Comparison of ENCODE assay signal across 7 cellular contexts in the genomic region with DNA sequence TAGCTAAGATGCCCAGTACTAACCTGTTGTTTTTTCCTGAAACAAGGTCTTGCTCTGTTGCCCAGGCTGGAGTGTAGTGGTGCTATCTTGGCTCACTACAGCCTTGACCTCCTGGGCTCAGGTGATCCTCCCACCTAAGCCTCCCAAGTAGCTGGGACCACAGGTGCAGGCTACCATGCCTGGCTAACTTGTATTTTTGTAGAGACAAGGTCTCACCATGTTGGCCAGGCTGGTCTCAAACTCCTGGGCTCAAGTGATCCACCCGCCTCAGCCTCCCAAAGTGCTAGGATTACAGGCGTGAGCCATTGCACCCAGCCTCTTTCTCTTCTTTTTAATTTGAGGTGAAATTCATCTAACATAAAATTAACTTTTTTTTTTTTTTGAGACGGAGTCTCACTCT. TPM values are rescaled to one million over a fixed set of nuclear protein-coding genes. Genes with fewer than 3 reads are reported as not detected.
DNase-seq lines count a peak whose midpoint lies in the region; ATAC-seq and TF ChIP-seq lines count a peak whose summit lies in the region.
"Not testable (repeated sequence)": the region's sequence is repeated elsewhere in the genome, so short reads cannot be mapped to it uniquely, and the experiment has no call there.

No MANE protein-coding gene starts in this region.

- H3K4me1 Mint-ChIP-seq in T-helper 17 cell: peaks cover 50% of the 10 kb centered on the region
- peaks cover 82% of the 10 kb centered on the region for H3K4me1 Mint-ChIP-seq in activated CD8-positive, alpha-beta memory T cell treated with anti-CD3 and anti-CD28 coated beads, Interleukin-2, amount 10 ng/mL, durations not matched to agents 7 days and 5 days
- H3K4me1 Mint-ChIP-seq in activated naive CD4-positive, alpha-beta T cell treated with anti-CD3 and anti-CD28 coated beads, Interleukin-2, amount 50 U/mL, for 24 hours: peaks cover 86% of the 10 kb centered on the region
- peaks cover 57 to 75% of the 10 kb centered on the region in 2 donors for H3K4me1 Mint-ChIP-seq in effector memory CD8-positive, alpha-beta T cell (ENCODE audit: low read depth in 2 of 2)
- H3K4me1 Mint-ChIP-seq in naive thymus-derived CD8-positive, alpha-beta T cell: peaks cover 32 to 89% (median 80%) of the 10 kb centered on the region in 4 donors
- H3K4me1 Mint-ChIP-seq in stimulated activated memory B cell treated with anti-CD40 and anti-IgM and Interleukin-4, amounts not matched to agents 10 μg/mL and 1 μg/mL and 100 μg/mL, for 72 hours: peaks cover 96% of the 10 kb centered on the region

- not testable (repeated sequence) for TF ChIP-seq CTCF in GM12865 (IDR thresholded peaks at IDR 0.05; ENCODE audit: insufficient read depth, low read depth, low read length, missing control alignments)

- not testable (repeated sequence) for H3K27me3 Mint-ChIP-seq in T-helper 17 cell; activated CD8-positive, alpha-beta memory T cell treated with anti-CD3 and anti-CD28 coated beads, Interleukin-2, amount 10 ng/mL, durations not matched to agents 7 days and 5 days; activated naive CD4-positive, alpha-beta T cell treated with anti-CD3 and anti-CD28 coated beads, Interleukin-2, amount 50 U/mL, for 24 hours; effector memory CD8-positive, alpha-beta T cell; naive thymus-derived CD8-positive, alpha-beta T cell; stimulated activated memory B cell treated with anti-CD40 and anti-IgM and Interleukin-4, amounts not matched to agents 10 μg/mL and 1 μg/mL and 100 μg/mL, for 72 hours

- H3K9me3 Mint-ChIP-seq in activated CD8-positive, alpha-beta memory T cell treated with anti-CD3 and anti-CD28 coated beads, Interleukin-2, amount 10 ng/mL, durations not matched to agents 7 days and 5 days (ENCODE audit: low read depth); activated naive CD4-positive, alpha-beta T cell treated with anti-CD3 and anti-CD28 coated beads, Interleukin-2, amount 50 U/mL, for 24 hours; effector memory CD8-positive, alpha-beta T cell; naive thymus-derived CD8-positive, alpha-beta T cell; stimulated activated memory B cell treated with anti-CD40 and anti-IgM and Interleukin-4, amounts not matched to agents 10 μg/mL and 1 μg/mL and 100 μg/mL, for 72 hours: not testable (repeated sequence)

- not testable (repeated sequence) for DNase-seq in GM12865 (ENCODE audit: low read depth); T-helper 17 cell; activated CD8-positive, alpha-beta memory T cell treated with anti-CD3 and anti-CD28 coated beads, Interleukin-2, amount 10 ng/mL, durations not matched to agents 7 days and 5 days; effector memory CD8-positive, alpha-beta T cell; naive thymus-derived CD8-positive, alpha-beta T cell

- not testable (repeated sequence) for H3K36me3 Mint-ChIP-seq in T-helper 17 cell (ENCODE audit: low read depth)
- H3K36me3 Mint-ChIP-seq in activated CD8-positive, alpha-beta memory T cell treated with anti-CD3 and anti-CD28 coated beads, Interleukin-2, amount 10 ng/mL, durations not matched to agents 7 days and 5 days: peaks cover 50% of the 10 kb centered on the region
- peaks cover 12% of the 10 kb centered on the region for H3K36me3 Mint-ChIP-seq in activated naive CD4-positive, alpha-beta T cell treated with anti-CD3 and anti-CD28 coated beads, Interleukin-2, amount 50 U/mL, for 24 hours
- H3K36me3 Mint-ChIP-seq in effector memory CD8-positive, alpha-beta T cell (ENCODE audit: insufficient read depth): peaks cover 58% of the 10 kb centered on the region
- H3K36me3 Mint-ChIP-seq in naive thymus-derived CD8-positive, alpha-beta T cell: peaks cover 0 to 33% (median 5%) of the 10 kb centered on the region in 3 donors
- peaks cover 34% of the 10 kb centered on the region for H3K36me3 Mint-ChIP-seq in stimulated activated memory B cell treated with anti-CD40 and anti-IgM and Interleukin-4, amounts not matched to agents 10 μg/mL and 1 μg/mL and 100 μg/mL, for 72 hours

- CTCF ChIA-PET in activated CD8-positive, alpha-beta memory T cell treated with anti-CD3 and anti-CD28 coated beads, Interleukin-2, amount 10 ng/mL, durations not matched to agents 7 days and 5 days (lab: Charles Lee): interaction anchor here (1.5 kb wide), 1 partner anchor 13 kb away, joined by 6 read pairs; no protein-coding TSS in a partner anchor

- not testable (repeated sequence) for ATAC-seq in T-helper 17 cell; activated CD8-positive, alpha-beta memory T cell treated with anti-CD3 and anti-CD28 coated beads, Interleukin-2, amount 10 ng/mL, durations not matched to agents 7 days and 5 days; effector memory CD8-positive, alpha-beta T cell (replicated peaks); naive thymus-derived CD8-positive, alpha-beta T cell; stimulated activated memory B cell treated with anti-CD40 and anti-IgM and Interleukin-4, amounts not matched to agents 10 μg/mL and 1 μg/mL and 100 μg/mL, for 72 hours

- not testable (repeated sequence) for H3K9me3 ChIP-seq in T-helper 17 cell (ENCODE audit: control insufficient read depth, low read length, poor library complexity, severe bottlenecking)

- peak overlapping the region; percentile 100 for H3K27ac Mint-ChIP-seq in T-helper 17 cell
- H3K27ac Mint-ChIP-seq in activated CD8-positive, alpha-beta memory T cell treated with anti-CD3 and anti-CD28 coated beads, Interleukin-2, amount 10 ng/mL, durations not matched to agents 7 days and 5 days: peak overlapping the region; percentile 63
- peak overlapping the region; percentile 62 for H3K27ac Mint-ChIP-seq in activated naive CD4-positive, alpha-beta T cell treated with anti-CD3 and anti-CD28 coated beads, Interleukin-2, amount 50 U/mL, for 24 hours
- peak overlapping the region; percentile 87 to 96 for H3K27ac Mint-ChIP-seq in effector memory CD8-positive, alpha-beta T cell
- H3K27ac Mint-ChIP-seq in naive thymus-derived CD8-positive, alpha-beta T cell: peak overlapping the region in 9 of 10 donors; percentile 4 to 85 (median 69)
- peak overlapping the region; percentile 100 for H3K27ac Mint-ChIP-seq in stimulated activated memory B cell treated with anti-CD40 and anti-IgM and Interleukin-4, amounts not matched to agents 10 μg/mL and 1 μg/mL and 100 μg/mL, for 72 hours

- POLR2A ChIA-PET in naive thymus-derived CD8-positive, alpha-beta T cell (lab: Charles Lee): interaction anchor here (0.5 to 1.0 kb wide), 4 partner anchors 11 to 104 kb away, joined by 3 to 4 read pairs (median 3); no protein-coding TSS in a partner anchor

- H3K4me3 Mint-ChIP-seq in T-helper 17 cell; activated CD8-positive, alpha-beta memory T cell treated with anti-CD3 and anti-CD28 coated beads, Interleukin-2, amount 10 ng/mL, durations not matched to agents 7 days and 5 days; activated naive CD4-positive, alpha-beta T cell treated with anti-CD3 and anti-CD28 coated beads, Interleukin-2, amount 50 U/mL, for 24 hours: not testable (repeated sequence)
- H3K4me3 Mint-ChIP-seq in effector memory CD8-positive, alpha-beta T cell: peak overlapping the region; percentile 52 to 69
- peak overlapping the region in 4 of 10 donors; percentile 4 to 25 (median 21) for H3K4me3 Mint-ChIP-seq in naive thymus-derived CD8-positive, alpha-beta T cell
- H3K4me3 Mint-ChIP-seq in stimulated activated memory B cell treated with anti-CD40 and anti-IgM and Interleukin-4, amounts not matched to agents 10 μg/mL and 1 μg/mL and 100 μg/mL, for 72 hours: peak overlapping the region; percentile 80

- peak overlapping the region; percentile 69 for H3K4me3 ChIP-seq in GM12865 (ENCODE audit: low read depth, low read length)

RNA-seq across cellular contexts. Expression of gene FNBP1, which starts 21.1 kb away (rescaled TPM):
- total RNA-seq in T-helper 17 cell: 100 to 1,000 TPM; 219 to 221 TPM
- total RNA-seq in activated CD8-positive, alpha-beta memory T cell treated with anti-CD3 and anti-CD28 coated beads, Interleukin-2, amount 10 ng/mL, durations not matched to agents 7 days and 5 days: 100 to 1,000 TPM; 153 to 167 TPM
- 100 to 1,000 TPM; 156 to 164 TPM for total RNA-seq in naive thymus-derived CD8-positive, alpha-beta T cell
- 100 to 1,000 TPM; 130 to 143 (median 136) TPM for polyA plus RNA-seq in naive thymus-derived CD8-positive, alpha-beta T cell

RNA-seq across cellular contexts. Expression of gene GPR107, which starts 31.9 kb away (rescaled TPM):
- total RNA-seq in T-helper 17 cell: 10 to 100 TPM; 22.1 to 26.2 TPM
- 10 to 100 TPM; 24.6 to 25.6 TPM for total RNA-seq in activated CD8-positive, alpha-beta memory T cell treated with anti-CD3 and anti-CD28 coated beads, Interleukin-2, amount 10 ng/mL, durations not matched to agents 7 days and 5 days
- total RNA-seq in naive thymus-derived CD8-positive, alpha-beta T cell: 10 to 100 TPM; 21.9 to 25.3 TPM
- 1 to 10 TPM; 1.4 to 3.2 (median 2.2) TPM for polyA plus RNA-seq in naive thymus-derived CD8-positive, alpha-beta T cell
